In the genomic region with DNA sequence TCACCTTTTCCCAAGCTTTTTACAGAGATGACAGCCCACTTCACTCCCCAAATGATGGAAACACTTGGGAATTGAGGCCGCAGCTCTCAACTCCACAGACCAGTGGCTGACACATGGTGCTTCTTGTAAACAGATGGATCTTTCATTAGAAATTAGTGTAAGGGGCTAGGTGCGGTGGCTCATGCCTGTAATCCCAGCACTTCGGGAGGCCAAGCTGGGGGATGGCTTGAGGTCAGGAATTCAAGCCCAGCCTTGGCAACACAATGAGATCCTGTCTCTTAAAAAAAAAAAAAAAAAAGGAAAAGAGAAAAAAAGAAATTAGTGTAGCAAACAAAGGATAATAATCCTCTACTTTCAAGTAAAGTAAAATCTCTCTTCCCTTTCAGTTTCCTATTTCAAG, we compare ENCODE assay signal across 26 cellular contexts. TPM values are rescaled to one million over a fixed set of nuclear protein-coding genes. Genes with fewer than 3 reads are reported as not detected.
DNase-seq lines count a peak whose midpoint lies in the region; ATAC-seq and TF ChIP-seq lines count a peak whose summit lies in the region.
"Had no signal": no experiment of that assay in that cellular context is flagged by ENCODE, and none has a peak within 500 bp of the region (broad histone marks: within the 10 kb centered on the region; RNA-seq: fewer than 3 reads in every experiment).

No MANE protein-coding gene starts in this region.

- no peak for DNase-seq in natural killer cell
- DNase-seq in natural killer cell treated with Interleukin-12 subunit alpha and Interleukin-12 subunit beta and Interleukin-15 and Interleukin-18, amount 100 ng/mL, for 72 hours (ENCODE audit: low spot score): no peak
- peak; percentile 55 for DNase-seq in WERI-Rb-1
- DNase-seq in glutamatergic neuron: no peak
- DNase-seq in type B pancreatic cell (ENCODE audit: extremely low spot score, unreplicated experiment): no peak
- DNase-seq in SKM-1 (lab: John Stamatoyannopoulos, UW; ENCODE audit: unreplicated experiment): no peak
- no peak for DNase-seq in EL
- DNase-seq in amygdala (lab: John Stamatoyannopoulos, UW): no peak
- DNase-seq: BE2C; CD8-positive, alpha-beta T cell; DMS53; H7; MM.1S; NCI-H1092; NCI-H1436 treated with DMSO at 0.1 percent for 48 hours; NCI-H2029 treated with DMSO at 0.1 percent for 48 hours; NCI-H446 treated with DMSO at 0.1 percent for 48 hours; NCI-H748 treated with DMSO at 0.1 percent for 48 hours; NK-92 treated with Interleukin-12 subunit alpha and Interleukin-12 subunit beta, amount 100 ng/mL, for 24 hours; Peyer's patch had no signal

- H3K36me3 Mint-ChIP-seq in natural killer cell: no peaks in the 10 kb centered on the region
- no peaks in the 10 kb centered on the region for H3K36me3 Mint-ChIP-seq in natural killer cell treated with Interleukin-12 subunit alpha and Interleukin-12 subunit beta and Interleukin-15 and Interleukin-18, amount 100 ng/mL, for 72 hours
- H3K36me3 Mint-ChIP-seq in glutamatergic neuron (ENCODE audit: unreplicated experiment): peaks cover 8% of the 10 kb centered on the region
- H3K36me3 Mint-ChIP-seq in type B pancreatic cell: no peaks in the 10 kb centered on the region
- H3K36me3 Mint-ChIP-seq: CD8-positive, alpha-beta T cell; IgD-negative memory B cell had no signal

- H3K9me3 Mint-ChIP-seq in natural killer cell (no peaks in the 10 kb centered on the region), glutamatergic neuron (ENCODE audit: unreplicated experiment) (peaks cover 9% of the 10 kb centered on the region), type B pancreatic cell (no peaks in the 10 kb centered on the region)
- no peaks in the 10 kb centered on the region for H3K9me3 Mint-ChIP-seq in natural killer cell treated with Interleukin-12 subunit alpha and Interleukin-12 subunit beta and Interleukin-15 and Interleukin-18, amount 100 ng/mL, for 72 hours
- H3K9me3 Mint-ChIP-seq: CD8-positive, alpha-beta T cell had no signal

- H3K4me3 Mint-ChIP-seq in natural killer cell: peak overlapping the region; percentile 29
- no peak overlapping the region for H3K4me3 Mint-ChIP-seq in natural killer cell treated with Interleukin-12 subunit alpha and Interleukin-12 subunit beta and Interleukin-15 and Interleukin-18, amount 100 ng/mL, for 72 hours
- H3K4me3 Mint-ChIP-seq in glutamatergic neuron (ENCODE audit: unreplicated experiment): peak overlapping the region; percentile 61
- H3K4me3 Mint-ChIP-seq in type B pancreatic cell: peak overlapping the region; percentile 44
- H3K4me3 Mint-ChIP-seq: CD8-positive, alpha-beta T cell had no signal

- H3K27ac Mint-ChIP-seq in natural killer cell: no peak overlapping the region
- no peak overlapping the region for H3K27ac Mint-ChIP-seq in natural killer cell treated with Interleukin-12 subunit alpha and Interleukin-12 subunit beta and Interleukin-15 and Interleukin-18, amount 100 ng/mL, for 72 hours
- peak overlapping the region; percentile 91 for H3K27ac Mint-ChIP-seq in glutamatergic neuron (ENCODE audit: unreplicated experiment)
- H3K27ac Mint-ChIP-seq in type B pancreatic cell: no peak overlapping the region
- H3K27ac Mint-ChIP-seq: CD8-positive, alpha-beta T cell; IgD-negative memory B cell had no signal

- no peak for ATAC-seq in natural killer cell
- ATAC-seq in natural killer cell treated with Interleukin-12 subunit alpha and Interleukin-12 subunit beta and Interleukin-15 and Interleukin-18, amount 100 ng/mL, for 72 hours: no peak
- ATAC-seq: CD8-positive, alpha-beta T cell; Right ventricle myocardium inferior had no signal

- no peaks in the 10 kb centered on the region for H3K9me3 ChIP-seq in WERI-Rb-1 (ENCODE audit: severe bottlenecking)
- H3K9me3 ChIP-seq: BE2C, Peyer's patch had no signal

- intact Hi-C loops in natural killer cell (cut with micrococcal nuclease): no loop called here

- H3K27me3 Mint-ChIP-seq in natural killer cell (ENCODE audit: low read depth in 2 of 2): peaks cover 10 to 19% of the 10 kb centered on the region in 2 donors
- H3K27me3 Mint-ChIP-seq in natural killer cell treated with Interleukin-12 subunit alpha and Interleukin-12 subunit beta and Interleukin-15 and Interleukin-18, amount 100 ng/mL, for 72 hours: peaks cover 0 to 7% of the 10 kb centered on the region in 2 donors
- H3K27me3 Mint-ChIP-seq in glutamatergic neuron (ENCODE audit: unreplicated experiment): no peaks in the 10 kb centered on the region
- H3K27me3 Mint-ChIP-seq in type B pancreatic cell: no peaks in the 10 kb centered on the region

- TF ChIP-seq CTCF in natural killer cell (IDR thresholded peaks at IDR 0.05) (no peak), WERI-Rb-1 (IDR thresholded peaks at IDR 0.05; ENCODE audit: low read depth, low read length) (no peak), glutamatergic neuron (IDR thresholded peaks at IDR 0.05; ENCODE audit: partially characterized antibody, unreplicated experiment) (no peak), type B pancreatic cell (conservative IDR thresholded peaks at IDR 0.05) (no peak)

- no peaks in the 10 kb centered on the region for H3K36me3 ChIP-seq in WERI-Rb-1
- H3K36me3 ChIP-seq: BE2C, Peyer's patch had no signal

- H3K4me1 Mint-ChIP-seq in natural killer cell (peaks cover 10 to 11% of the 10 kb centered on the region in 2 donors), glutamatergic neuron (ENCODE audit: low read depth, unreplicated experiment) (peaks cover 4% of the 10 kb centered on the region), type B pancreatic cell (ENCODE audit: unreplicated experiment) (peaks cover 8% of the 10 kb centered on the region)
- H3K4me1 Mint-ChIP-seq in natural killer cell treated with Interleukin-12 subunit alpha and Interleukin-12 subunit beta and Interleukin-15 and Interleukin-18, amount 100 ng/mL, for 72 hours (ENCODE audit: low read depth in 2 of 2): no peaks in the 10 kb centered on the region

- no peak overlapping the region for H3K27ac ChIP-seq in WERI-Rb-1
- H3K27ac ChIP-seq: HL-60, Peyer's patch had no signal

- no peaks in the 10 kb centered on the region for H3K27me3 ChIP-seq in WERI-Rb-1 (ENCODE audit: insufficient read depth, low read depth, severe bottlenecking)
- H3K27me3 ChIP-seq: BE2C, Peyer's patch had no signal

- H3K4me3 ChIP-seq in WERI-Rb-1 (ENCODE audit: low read depth, low read length): no peak overlapping the region
- H3K4me3 ChIP-seq: Peyer's patch had no signal

RNA-seq across cellular contexts. Expression of a gene that starts 15.7 kb away (rescaled TPM):
- total RNA-seq in natural killer cell: not detected
- total RNA-seq in natural killer cell treated with Interleukin-12 subunit alpha and Interleukin-12 subunit beta and Interleukin-15 and Interleukin-18, amount 100 ng/mL, for 72 hours: not detected
- not detected for total RNA-seq in glutamatergic neuron (ENCODE audit: unreplicated experiment)
- not detected in 2 replicates for total RNA-seq in type B pancreatic cell (ENCODE audit: low replicate concordance)
- total RNA-seq: CD8-positive, alpha-beta T cell; G401; HT1080; Peyer's patch; Right ventricle myocardium inferior; SK-MEL-5 had no signal
